ENCODE assay signal across 8 cellular contexts in genomic region chr19:18594824-18595373, GRCh38.
DNase-seq lines count a peak whose midpoint lies in the region; ATAC-seq and TF ChIP-seq lines count a peak whose summit lies in the region.

No MANE protein-coding gene starts in this region.

- H3K36me3 Mint-ChIP-seq in dendritic cell treated with granulocyte-macrophage colony-stimulating factor and Interleukin-4, amounts not matched to agents 40 ng/mL and 50 ng/mL, for 4 days (ENCODE audit: low read depth) = peaks cover 35% of the 10 kb centered on the region
- no peaks in the 10 kb centered on the region for H3K36me3 Mint-ChIP-seq in nephron (ENCODE audit: low read depth)

- H3K27me3 Mint-ChIP-seq in dendritic cell treated with granulocyte-macrophage colony-stimulating factor and Interleukin-4, amounts not matched to agents 40 ng/mL and 50 ng/mL, for 4 days = peaks cover 44% of the 10 kb centered on the region
- H3K27me3 Mint-ChIP-seq in nephron (ENCODE audit: low read depth) = peaks cover 41% of the 10 kb centered on the region

- peaks cover 8 to 22% (median 18%) of the 10 kb centered on the region in 11 experiments; a peak in 17 of 22 replicates for H3K36me3 ChIP-seq in BLaER1 treated with 17β-estradiol and CSF1 and Interleukin-3, amounts not matched to agents 10 nM and 100 nM
- H3K36me3 ChIP-seq in HUES48 (ENCODE audit: control insufficient read depth, insufficient read depth, low read length) = peaks cover 3% of the 10 kb centered on the region; the same call in 1 of the 2 replicates

- H3K9me3 Mint-ChIP-seq in dendritic cell treated with granulocyte-macrophage colony-stimulating factor and Interleukin-4, amounts not matched to agents 40 ng/mL and 50 ng/mL, for 4 days = no peaks in the 10 kb centered on the region
- H3K9me3 Mint-ChIP-seq in nephron = no peaks in the 10 kb centered on the region

- intact Hi-C loops in dendritic cell treated with granulocyte-macrophage colony-stimulating factor and Interleukin-4, amounts not matched to agents 40 ng/mL and 50 ng/mL, for 4 days (cut with micrococcal nuclease) = loop anchor here (10.0 kb wide), 1 partner anchor 80 kb away; no protein-coding TSS in a partner anchor

- ATAC-seq in GM21423 (IDR thresholded peaks at IDR 0.05; ENCODE audit: unreplicated experiment) (no peak), GM19023 (IDR thresholded peaks at IDR 0.05; ENCODE audit: unreplicated experiment) (no peak), GM19351 (IDR thresholded peaks at IDR 0.05; ENCODE audit: unreplicated experiment) (no peak)

- peaks cover 18 to 59% (median 36%) of the 10 kb centered on the region in 11 experiments; a peak in 19 of 22 replicates for H3K27me3 ChIP-seq in BLaER1 treated with 17β-estradiol and CSF1 and Interleukin-3, amounts not matched to agents 10 nM and 100 nM
- peaks cover 6% of the 10 kb centered on the region for H3K27me3 ChIP-seq in HUES48 (ENCODE audit: control insufficient read depth, insufficient read depth, low read length)

- TF ChIP-seq CTCF in nephron (IDR thresholded peaks at IDR 0.05; ENCODE audit: unreplicated experiment in 3 of 3) = no peak

- H3K4me2 ChIP-seq in BLaER1 treated with 17β-estradiol and CSF1 and Interleukin-3, amounts not matched to agents 10 nM and 100 nM = peak overlapping the region; percentile 88 to 100 (median 94)

- H3K9ac ChIP-seq in BLaER1 treated with 17β-estradiol and CSF1 and Interleukin-3, amounts not matched to agents 10 nM and 100 nM = peak overlapping the region in 9 of 11 experiments; percentile 20 to 63 (median 53); a peak in 17 of 22 replicates
- H3K9ac ChIP-seq in HUES48 (ENCODE audit: low read depth, low read length) = no peak overlapping the region

- H3K4me1 Mint-ChIP-seq in dendritic cell treated with granulocyte-macrophage colony-stimulating factor and Interleukin-4, amounts not matched to agents 40 ng/mL and 50 ng/mL, for 4 days (ENCODE audit: low read depth) = peaks cover 53% of the 10 kb centered on the region
- peaks cover 25% of the 10 kb centered on the region for H3K4me1 Mint-ChIP-seq in nephron

- H3K4me3 ChIP-seq in BLaER1 treated with 17β-estradiol and CSF1 and Interleukin-3, amounts not matched to agents 10 nM and 100 nM = peak overlapping the region in 7 of 10 experiments; percentile 34 to 65 (median 47); a peak in 13 of 20 replicates
- H3K4me3 ChIP-seq in HUES48 (ENCODE audit: low read depth, low read length) = peak overlapping the region; percentile 54

- peaks cover 7 to 58% (median 17%) of the 10 kb centered on the region in 11 experiments; a peak in 15 of 22 replicates for H4K20me1 ChIP-seq in BLaER1 treated with 17β-estradiol and CSF1 and Interleukin-3, amounts not matched to agents 10 nM and 100 nM

- DNase-seq in NCI-H2196 treated with DMSO at 0.1 percent for 48 hours (lab: John Stamatoyannopoulos, UW; ENCODE audit: unreplicated experiment) = no peak

- H3K9me3 ChIP-seq in BLaER1 treated with 17β-estradiol and CSF1 and Interleukin-3, amounts not matched to agents 10 nM and 100 nM (replicated peaks in 1 of 11) = no peaks in the 10 kb centered on the region
- H3K9me3 ChIP-seq in HUES48 (ENCODE audit: control insufficient read depth, insufficient read depth, low read length) = no peaks in the 10 kb centered on the region

- H3K27ac ChIP-seq in BLaER1 treated with 17β-estradiol and CSF1 and Interleukin-3, amounts not matched to agents 10 nM and 100 nM = peak overlapping the region in 4 of 11 experiments; percentile 11 to 28 (median 14); a peak in 2 of 22 replicates
- peak overlapping the region; percentile 90 for H3K27ac ChIP-seq in HUES48 (ENCODE audit: low read depth, low read length)

- peak overlapping the region; percentile 70 for H3K27ac Mint-ChIP-seq in dendritic cell treated with granulocyte-macrophage colony-stimulating factor and Interleukin-4, amounts not matched to agents 40 ng/mL and 50 ng/mL, for 4 days
- H3K27ac Mint-ChIP-seq in nephron = peak overlapping the region in 2 of 3 experiments; percentile 79 to 81

- peaks cover 36 to 82% (median 71%) of the 10 kb centered on the region in 10 experiments for H3K4me1 ChIP-seq in BLaER1 treated with 17β-estradiol and CSF1 and Interleukin-3, amounts not matched to agents 10 nM and 100 nM
- H3K4me1 ChIP-seq in HUES48 (ENCODE audit: control insufficient read depth, insufficient read depth, low read length) = peaks cover 15% of the 10 kb centered on the region

- peak overlapping the region; percentile 74 for H3K4me3 Mint-ChIP-seq in dendritic cell treated with granulocyte-macrophage colony-stimulating factor and Interleukin-4, amounts not matched to agents 40 ng/mL and 50 ng/mL, for 4 days
- peak overlapping the region; percentile 77 to 79 (median 78) for H3K4me3 Mint-ChIP-seq in nephron
